ENCODE assay signal across 8 cellular contexts in the genomic region with DNA sequence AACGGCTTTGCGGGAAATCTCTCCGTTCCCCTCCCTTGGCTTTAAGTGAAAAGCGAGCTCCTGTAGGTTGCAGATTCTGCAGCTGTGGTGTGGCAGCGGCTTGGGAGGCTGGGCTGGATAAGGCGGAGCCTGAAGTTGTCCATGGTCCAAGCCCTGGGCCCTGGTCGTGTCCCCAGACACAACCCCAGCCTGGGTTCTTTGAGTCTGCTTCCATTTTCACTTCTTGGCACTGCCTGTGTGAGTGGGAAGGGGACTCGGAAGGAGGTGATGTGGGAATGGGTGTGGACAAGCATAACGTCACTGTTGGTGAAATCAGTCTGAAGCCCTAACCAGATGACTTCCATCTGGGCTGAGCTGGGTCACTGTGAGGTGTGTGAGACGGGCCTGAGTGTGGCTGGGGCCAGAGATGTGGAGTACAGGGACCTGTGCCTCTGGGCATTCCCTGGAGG. TPM values are rescaled to one million over a fixed set of nuclear protein-coding genes. Genes with fewer than 3 reads are reported as not detected.
A peak's percentile ranks its signal among the peaks of the same experiment; 100 is the strongest.
DNase-seq lines count a peak whose midpoint lies in the region; ATAC-seq and TF ChIP-seq lines count a peak whose summit lies in the region.

No MANE protein-coding gene starts in this region.

- no peak for TF ChIP-seq CTCF in BJ (IDR thresholded peaks at IDR 0.05; ENCODE audit: insufficient read depth, low read depth, low read length)
- no peak for TF ChIP-seq CTCF in Panc1 (IDR thresholded peaks at IDR 0.05)
- TF ChIP-seq CTCF in fibroblast of pulmonary artery (IDR thresholded peaks at IDR 0.05; ENCODE audit: low read length, missing control alignments) = no peak
- TF ChIP-seq CTCF in osteocyte (IDR thresholded peaks at IDR 0.05) = no peak
- TF ChIP-seq CTCF in natural killer cell (IDR thresholded peaks at IDR 0.05) = no peak

- intact Hi-C loops in Panc1 (cut with micrococcal nuclease; ENCODE audit: unreplicated experiment) = no loop called here
- intact Hi-C loops in natural killer cell (cut with micrococcal nuclease) = no loop called here

- H3K27me3 ChIP-seq in BJ (ENCODE audit: control insufficient read depth, insufficient read depth, low read length) = no peaks in the 10 kb centered on the region
- H3K27me3 ChIP-seq in Panc1 (ENCODE audit: control insufficient read depth, insufficient read depth, low read length) = no peaks in the 10 kb centered on the region

- H3K36me3 Mint-ChIP-seq in osteocyte (ENCODE audit: unreplicated experiment) (no peaks in the 10 kb centered on the region), natural killer cell (no peaks in the 10 kb centered on the region)

- H3K36me3 ChIP-seq in BJ (ENCODE audit: control insufficient read depth, insufficient read depth, low read length) = no peaks in the 10 kb centered on the region
- H3K36me3 ChIP-seq in Panc1 (ENCODE audit: control insufficient read depth, insufficient read depth, low read length) = no peaks in the 10 kb centered on the region

- H3K27ac ChIP-seq in Panc1 (ENCODE audit: low read length) = peak overlapping the region; percentile 89

- H3K27me3 Mint-ChIP-seq in osteocyte (ENCODE audit: unreplicated experiment) (no peaks in the 10 kb centered on the region), natural killer cell (ENCODE audit: low read depth in 2 of 2) (peaks cover 6 to 12% of the 10 kb centered on the region in 2 donors)

- peaks cover 68% of the 10 kb centered on the region for H3K4me1 ChIP-seq in Panc1 (ENCODE audit: control insufficient read depth, insufficient read depth, low read length)

- no TSS peak for BruUV-seq in Panc1 (replicated peaks; lab: Mats Ljungman, UMichigan)

- H3K9me3 ChIP-seq in Panc1 (ENCODE audit: control insufficient read depth, insufficient read depth, low read depth, low read length) = no peaks in the 10 kb centered on the region

- ATAC-seq in Panc1 (peak; percentile 24), natural killer cell (no peak), HG02798 (IDR thresholded peaks at IDR 0.05; ENCODE audit: poor library complexity, unreplicated experiment) (no peak)

- H3K4me1 Mint-ChIP-seq in osteocyte (ENCODE audit: unreplicated experiment) = peaks cover 68% of the 10 kb centered on the region
- no peaks in the 10 kb centered on the region for H3K4me1 Mint-ChIP-seq in natural killer cell

- DNase-seq in BJ (ENCODE audit: low read depth) = peak; percentile 81
- DNase-seq in Panc1 (ENCODE audit: low read depth, low spot score) = no peak
- peak; percentile 97 for DNase-seq in fibroblast of pulmonary artery (ENCODE audit: low read depth)
- no peak for DNase-seq in osteocyte (ENCODE audit: extremely low spot score, unreplicated experiment)
- DNase-seq in natural killer cell = no peak
- DNase-seq in SHP77 treated with DMSO at 0.1 percent for 48 hours (lab: John Stamatoyannopoulos, UW) = no peak
- DNase-seq in NCI-H526 (lab: John Stamatoyannopoulos, UW) = no peak

- H3K27ac Mint-ChIP-seq in osteocyte (ENCODE audit: unreplicated experiment) (peak overlapping the region; percentile 67), natural killer cell (no peak overlapping the region)

- H3K9me3 Mint-ChIP-seq in osteocyte (ENCODE audit: unreplicated experiment) = no peaks in the 10 kb centered on the region
- H3K9me3 Mint-ChIP-seq in natural killer cell = no peaks in the 10 kb centered on the region

- H3K4me3 Mint-ChIP-seq in osteocyte (ENCODE audit: unreplicated experiment) = no peak overlapping the region
- H3K4me3 Mint-ChIP-seq in natural killer cell = no peak overlapping the region

- POLR2A ChIA-PET in BJ (lab: Charles Lee) (interaction anchor here (2.5 kb wide), 1 partner anchor 43 kb away, joined by 11 read pairs; a partner anchor contains a TSS), Panc1 (lab: Charles Lee) (interaction anchor here (1.3 kb wide), 1 partner anchor 25 kb away, joined by 7 read pairs; no protein-coding TSS in a partner anchor)

- in situ Hi-C loops in Panc1 (cut with HindIII; ENCODE audit: low pct_unique_long_range_greater_than_20kb, low sequenced_read_pairs) = no loop called here

- CTCF ChIA-PET in BJ (lab: Yijun Ruan, JAX) = interaction anchor here (0.6 to 2.5 kb wide), 4 partner anchors 25 to 57 kb away, joined by 3 to 8 read pairs (median 3); no protein-coding TSS in a partner anchor
- CTCF ChIA-PET in Panc1 (lab: Charles Lee) = no interaction called here

- H3K4me3 ChIP-seq in BJ (ENCODE audit: low read depth, low read length) = no peak overlapping the region
- H3K4me3 ChIP-seq in Panc1 (ENCODE audit: low read depth in 2 of 2, low read length in 2 of 2) = no peak overlapping the region
- no peak overlapping the region for H3K4me3 ChIP-seq in fibroblast of pulmonary artery (replicated peaks; ENCODE audit: low read depth, low read length)

RNA-seq across cellular contexts. Expression of a gene that starts 43.0 kb away (rescaled TPM):
- 229 and 284 TPM in 2 replicates for polyA plus RNA-seq in BJ (2011; rRNA removed)
- polyA minus RNA-seq in BJ (2011; rRNA and poly(A)+ RNA removed) = 214 and 257 TPM in 2 replicates
- total RNA-seq in Panc1 (2021; ENCODE audit: unreplicated experiment) = 120 TPM
- 141 TPM for polyA plus RNA-seq in Panc1 (2012; ENCODE audit: insufficient read length)
- total RNA-seq in osteocyte = 171 and 179 TPM in 2 replicates
- total RNA-seq in natural killer cell = 100 to 1,000 TPM in 2 of 3 donors, 10 to 100 TPM in 1; 93.8 to 135 (median 123) TPM

RNA-seq across cellular contexts. Expression of a gene that starts 51.8 kb away (rescaled TPM):
- polyA plus RNA-seq in BJ (2011; rRNA removed) = 6.7 and 10.2 TPM in 2 replicates
- polyA minus RNA-seq in BJ (2011; rRNA and poly(A)+ RNA removed) = 3.7 and 4.9 TPM in 2 replicates
- total RNA-seq in Panc1 (2021; ENCODE audit: unreplicated experiment) (10.3 TPM), osteocyte (2.6 and 3.2 TPM in 2 replicates), natural killer cell (1 to 10 TPM; 4.9 to 8.8 (median 6.3) TPM)
- polyA plus RNA-seq in Panc1 (2012; ENCODE audit: insufficient read length) = 10.2 TPM

Comparison
In these comparisons a context has a peak if more than half of its experiments do, and no peak if none do; other contexts are left out.
1. DNase-seq: peak in BJ (single experiment) and fibroblast of pulmonary artery (single experiment); none in Panc1 (single experiment), osteocyte (single experiment), natural killer cell (single experiment), SHP77 treated with DMSO at 0.1 percent for 48 hours (single experiment) and NCI-H526 (0 of 2).